23 cellular contexts compared by ENCODE assay signal in genomic region chr12:57266681-57267080, GRCh38. TPM values are rescaled to one million over a fixed set of nuclear protein-coding genes. Genes with fewer than 3 reads are reported as not detected.
"Had no signal": no experiment of that assay in that cellular context is flagged by ENCODE, and none has a peak within 500 bp of the region (broad histone marks: within the 10 kb centered on the region; RNA-seq: fewer than 3 reads in every experiment).

No MANE protein-coding gene starts in this region.

- ATAC-seq: gastrocnemius medialis, left cardiac atrium, sciatic nerve, T-helper 17 cell had no signal

- H3K27ac Mint-ChIP-seq: T-helper 17 cell had no signal

- H3K27ac ChIP-seq: coronary artery, esophagus squamous epithelium, tibial artery had no signal

- H3K27me3 ChIP-seq: esophagus squamous epithelium, gastrocnemius medialis, tibial artery had no signal

- H3K4me3 ChIP-seq: coronary artery, esophagus squamous epithelium, gastrocnemius medialis, tibial artery had no signal

- H3K4me1 ChIP-seq: esophagus squamous epithelium had no signal

- H3K9me3 ChIP-seq: esophagus squamous epithelium, gastrocnemius medialis, tibial artery had no signal

- DNase-seq: activated CD4-positive, alpha-beta T cell treated with anti-CD3 and anti-CD28 coated beads for 48 hours; activated CD4-positive, CD25-positive, alpha-beta regulatory T cell; activated CD8-positive, alpha-beta memory T cell treated with anti-CD3 and anti-CD28 coated beads for 24 hours; activated CD8-positive, alpha-beta memory T cell treated with anti-CD3 and anti-CD28 coated beads, Interleukin-2, amount 50 U/mL, for 4 hours; activated gamma-delta T cell; activated naive CD4-positive, alpha-beta T cell treated with anti-CD3 and anti-CD28 coated beads, Interleukin-2, amount 50 U/mL, for 16 hours; activated T-cell treated with anti-CD3 and anti-CD28 coated beads, Interleukin-2, amount 50 U/mL, for 48 hours; esophagus squamous epithelium; gastrocnemius medialis; hippocampal formation; left cardiac atrium; nucleus accumbens; small intestine; stimulated activated naive CD4-positive, alpha-beta T cell; T-helper 17 cell; tibial artery had no signal

- H3K27me3 Mint-ChIP-seq: T-helper 17 cell had no signal

- H3K4me3 Mint-ChIP-seq: T-helper 17 cell had no signal

RNA-seq across cellular contexts. Expression of gene STAC3, which starts 15.7 kb away (rescaled TPM):
- total RNA-seq: SK-MEL-5 had no signal

RNA-seq across cellular contexts. Expression of gene NXPH4, which starts 50.1 kb away (rescaled TPM):
- total RNA-seq: gastrocnemius medialis, liver, mononuclear cell, subcutaneous adipose tissue, T-helper 17 cell, ureter had no signal
